Comparison of ENCODE assay signal across 8 cellular contexts in genomic region chr1:146049866-146050651, GRCh38. TPM values are rescaled to one million over a fixed set of nuclear protein-coding genes. Genes with fewer than 3 reads are reported as not detected.
DNase-seq lines count a peak whose midpoint lies in the region; ATAC-seq, FAIRE-seq and TF ChIP-seq lines count a peak whose summit lies in the region.
"Not testable (repeated sequence)": the region's sequence is repeated elsewhere in the genome, so short reads cannot be mapped to it uniquely, and the experiment has no call there.

No MANE protein-coding gene starts in this region.

- H3K4me3 Mint-ChIP-seq in CD4-positive, alpha-beta memory T cell = peak overlapping the region in 3 of 8 donors; percentile 3 to 82 (median 5)
- H3K4me3 Mint-ChIP-seq in T-helper 17 cell (peak overlapping the region; percentile 4), glutamatergic neuron (ENCODE audit: unreplicated experiment) (peak overlapping the region; percentile 3)
- not testable (repeated sequence) for H3K4me3 Mint-ChIP-seq in activated T-helper 17 cell treated with anti-CD3 and anti-CD28 coated beads, Interleukin-2, amount 50 U/mL, for 72 hours
- H3K4me3 Mint-ChIP-seq in natural killer cell treated with Interleukin-12 subunit alpha and Interleukin-12 subunit beta and Interleukin-15 and Interleukin-18, amount 100 ng/mL, for 72 hours = peak overlapping the region; percentile 3
- peak overlapping the region; percentile 1 to 12 for H3K4me3 Mint-ChIP-seq in stimulated activated naive B cell treated with anti-CD40 and anti-IgM and Interleukin-4, amounts not matched to agents 10 μg/mL and 1 μg/mL and 100 μg/mL, for 72 hours

- not testable (repeated sequence) for DNase-seq in CD4-positive, alpha-beta memory T cell; T-helper 17 cell; glutamatergic neuron; natural killer cell treated with Interleukin-12 subunit alpha and Interleukin-12 subunit beta and Interleukin-15 and Interleukin-18, amount 100 ng/mL, for 72 hours (ENCODE audit: low spot score); stimulated activated naive B cell treated with anti-CD40 and anti-IgM and Interleukin-4, amounts not matched to agents 10 μg/mL and 1 μg/mL and 100 μg/mL, for 72 hours
- peak; percentile 57 for DNase-seq in HepG2 (ENCODE audit: low spot score)

- not testable (repeated sequence) for TF ChIP-seq RAD21 in HepG2 (CRISPR knock-in tag; IDR thresholded peaks at IDR 0.05)

- H3K27me3 ChIP-seq in CD4-positive, alpha-beta memory T cell (ENCODE audit: insufficient read depth, low read length); KMS-11 (ENCODE audit: insufficient read depth, low read depth); HepG2 (ENCODE audit: control insufficient read depth in 1 of 2, insufficient read depth in 2 of 2, low read length in 2 of 2): not testable (repeated sequence)

- H3K36me3 ChIP-seq in CD4-positive, alpha-beta memory T cell (ENCODE audit: insufficient read depth, low read length); KMS-11 (ENCODE audit: insufficient read depth); HepG2 (replicated peaks in 1 of 2; ENCODE audit: control insufficient read depth in 1 of 2, insufficient read depth in 2 of 2, low read length in 2 of 2): not testable (repeated sequence)

- TF ChIP-seq EP300 in HepG2 (IDR thresholded peaks at IDR 0.05; ENCODE audit: low read depth in 2 of 2, low read length in 2 of 2); HepG2 (CRISPR knock-in tag; IDR thresholded peaks at IDR 0.05; ENCODE audit: borderline replicate concordance): not testable (repeated sequence)

- not testable (repeated sequence) for H4K20me1 ChIP-seq in KMS-11 (ENCODE audit: insufficient read depth); HepG2 (ENCODE audit: insufficient read depth, low read length)

- not testable (repeated sequence) for H3K9me3 ChIP-seq in CD4-positive, alpha-beta memory T cell (ENCODE audit: control insufficient read depth in 1 of 2, low read length in 2 of 2); T-helper 17 cell (ENCODE audit: control insufficient read depth, low read length, poor library complexity, severe bottlenecking); HepG2 (ENCODE audit: low read length)

- H2AFZ ChIP-seq in KMS-11 (ENCODE audit: low read depth); HepG2 (ENCODE audit: low read length): not testable (repeated sequence)

- BruUV-seq in HepG2 (replicated peaks; lab: Mats Ljungman, UMichigan) = not testable (repeated sequence)

- not testable (repeated sequence) for H3K9ac ChIP-seq in KMS-11
- peak overlapping the region; percentile 59 for H3K9ac ChIP-seq in HepG2 (ENCODE audit: insufficient read depth, low read depth, low read length)

- not testable (repeated sequence) for TF ChIP-seq CTCF in KMS-11 (conservative IDR thresholded peaks at IDR 0.05; ENCODE audit: low read depth, low read length); glutamatergic neuron (IDR thresholded peaks at IDR 0.05; ENCODE audit: partially characterized antibody, unreplicated experiment); HepG2 (CRISPR knock-in tag; IDR thresholded peaks at IDR 0.05)

- peak overlapping the region in 5 of 7 donors; percentile 1 to 76 (median 40) for H3K27ac Mint-ChIP-seq in CD4-positive, alpha-beta memory T cell
- H3K27ac Mint-ChIP-seq in T-helper 17 cell (peak overlapping the region; percentile 19), glutamatergic neuron (ENCODE audit: unreplicated experiment) (peak overlapping the region; percentile 20)
- peak overlapping the region; percentile 53 for H3K27ac Mint-ChIP-seq in activated T-helper 17 cell treated with anti-CD3 and anti-CD28 coated beads, Interleukin-2, amount 50 U/mL, for 72 hours
- peak overlapping the region; percentile 6 to 16 for H3K27ac Mint-ChIP-seq in natural killer cell treated with Interleukin-12 subunit alpha and Interleukin-12 subunit beta and Interleukin-15 and Interleukin-18, amount 100 ng/mL, for 72 hours
- peak overlapping the region; percentile 11 for H3K27ac Mint-ChIP-seq in stimulated activated naive B cell treated with anti-CD40 and anti-IgM and Interleukin-4, amounts not matched to agents 10 μg/mL and 1 μg/mL and 100 μg/mL, for 72 hours

- 59% methylated on average over 12 of the region's 12 CpGs for WGBS in HepG2 (ENCODE audit: low lambda C conversion rate)

- in situ Hi-C loops in HepG2 (cut with HindIII; ENCODE audit: extremely low pct_ligation_motif_present, low pct_unique_long_range_greater_than_20kb) = not testable (repeated sequence)

- H3K4me3 ChIP-seq in CD4-positive, alpha-beta memory T cell (ENCODE audit: low read length in 2 of 2); KMS-11 (IDR thresholded peaks at IDR 0.05; ENCODE audit: insufficient read depth, low read depth, low read length): not testable (repeated sequence)
- H3K4me3 ChIP-seq in HepG2 (replicated peaks in 1 of 3; ENCODE audit: insufficient read depth in 1 of 3, low read depth in 2 of 3, low read length in 3 of 3) = peak overlapping the region in 1 of 3 experiments; percentile 61; a peak in 2 of 6 replicates

- H3K27me3 Mint-ChIP-seq in CD4-positive, alpha-beta memory T cell; T-helper 17 cell; activated T-helper 17 cell treated with anti-CD3 and anti-CD28 coated beads, Interleukin-2, amount 50 U/mL, for 72 hours; glutamatergic neuron (ENCODE audit: unreplicated experiment); natural killer cell treated with Interleukin-12 subunit alpha and Interleukin-12 subunit beta and Interleukin-15 and Interleukin-18, amount 100 ng/mL, for 72 hours; stimulated activated naive B cell treated with anti-CD40 and anti-IgM and Interleukin-4, amounts not matched to agents 10 μg/mL and 1 μg/mL and 100 μg/mL, for 72 hours: not testable (repeated sequence)

- not testable (repeated sequence) for TF ChIP-seq POLR2A in HepG2 (IDR thresholded peaks at IDR 0.05; ENCODE audit: insufficient read depth in 1 of 2, low read depth in 2 of 2, low read length in 2 of 2)

- FAIRE-seq in HepG2 (lab: Jason Lieb, UNC) = not testable (repeated sequence)

- H3K27ac ChIP-seq in CD4-positive, alpha-beta memory T cell (ENCODE audit: low read depth, low read length); KMS-11: not testable (repeated sequence)
- H3K27ac ChIP-seq in HepG2 (ENCODE audit: extremely low read length, insufficient read depth, low read length) = peak overlapping the region; percentile 94

- H3K4me2 ChIP-seq in KMS-11 (peak overlapping the region; percentile 4; the same call in 1 of the 2 replicates), HepG2 (ENCODE audit: low read depth, low read length) (peak overlapping the region; percentile 79)

- H3K4me1 ChIP-seq in CD4-positive, alpha-beta memory T cell (ENCODE audit: insufficient read depth, low read length) = not testable (repeated sequence)
- H3K4me1 ChIP-seq in KMS-11 (ENCODE audit: low read depth, poor library complexity, severe bottlenecking) (peaks cover 31% of the 10 kb centered on the region), HepG2 (ENCODE audit: insufficient read depth, low read length) (peaks cover 63% of the 10 kb centered on the region)

- H3K4me1 Mint-ChIP-seq in CD4-positive, alpha-beta memory T cell = peaks cover 7 to 41% (median 28%) of the 10 kb centered on the region in 4 donors
- peaks cover 14% of the 10 kb centered on the region for H3K4me1 Mint-ChIP-seq in T-helper 17 cell
- H3K4me1 Mint-ChIP-seq in activated T-helper 17 cell treated with anti-CD3 and anti-CD28 coated beads, Interleukin-2, amount 50 U/mL, for 72 hours; glutamatergic neuron (ENCODE audit: low read depth, unreplicated experiment): not testable (repeated sequence)
- peaks cover 15 to 21% of the 10 kb centered on the region in 2 donors for H3K4me1 Mint-ChIP-seq in natural killer cell treated with Interleukin-12 subunit alpha and Interleukin-12 subunit beta and Interleukin-15 and Interleukin-18, amount 100 ng/mL, for 72 hours (ENCODE audit: low read depth in 2 of 2)
- H3K4me1 Mint-ChIP-seq in stimulated activated naive B cell treated with anti-CD40 and anti-IgM and Interleukin-4, amounts not matched to agents 10 μg/mL and 1 μg/mL and 100 μg/mL, for 72 hours = peaks cover 14 to 39% of the 10 kb centered on the region in 2 donors

- POLR2A ChIA-PET in CD4-positive, alpha-beta memory T cell (lab: Charles Lee; ENCODE audit: partially characterized antibody) = interaction anchor here (1.2 to 8.2 kb wide), 3 partner anchors 13 to 123 kb away, joined by 3 to 155 read pairs (median 4); partner anchors contain the start of gene RBM8A
- POLR2A ChIA-PET in HepG2 (lab: Yijun Ruan, JAX) = interaction anchor here (1.3 to 6.1 kb wide), 3 partner anchors 14 to 123 kb away, joined by 4 to 297 read pairs (median 7); partner anchors contain the start of gene RBM8A

- CTCF ChIA-PET in CD4-positive, alpha-beta memory T cell (lab: Charles Lee; ENCODE audit: partially characterized antibody) = interaction anchor here (3.1 to 3.5 kb wide), 2 partner anchors 12 to 18 kb away, joined by 21 to 25 read pairs; no protein-coding TSS in a partner anchor
- CTCF ChIA-PET in HepG2 (lab: Yijun Ruan, JAX; ENCODE audit: low intra/inter-chr PET ratio, low total read pairs) = not testable (repeated sequence)

- not testable (repeated sequence) for H3K79me2 ChIP-seq in KMS-11 (ENCODE audit: insufficient read depth, low read depth); HepG2 (ENCODE audit: insufficient read depth, low read length)

- ATAC-seq in T-helper 17 cell; activated T-helper 17 cell treated with anti-CD3 and anti-CD28 coated beads, Interleukin-2, amount 50 U/mL, for 72 hours (replicated peaks); HepG2; natural killer cell treated with Interleukin-12 subunit alpha and Interleukin-12 subunit beta and Interleukin-15 and Interleukin-18, amount 100 ng/mL, for 72 hours; stimulated activated naive B cell treated with anti-CD40 and anti-IgM and Interleukin-4, amounts not matched to agents 10 μg/mL and 1 μg/mL and 100 μg/mL, for 72 hours (replicated peaks): not testable (repeated sequence)

- intact Hi-C loops in CD4-positive, alpha-beta memory T cell (cut with micrococcal nuclease) = loop anchor here (2.0 kb wide), 1 partner anchor 13 kb away; no protein-coding TSS in a partner anchor
- intact Hi-C loops in HepG2 (cut with micrococcal nuclease; ENCODE audit: unreplicated experiment) = not testable (repeated sequence)

- H3K36me3 Mint-ChIP-seq in CD4-positive, alpha-beta memory T cell; T-helper 17 cell (ENCODE audit: low read depth); glutamatergic neuron (ENCODE audit: unreplicated experiment); natural killer cell treated with Interleukin-12 subunit alpha and Interleukin-12 subunit beta and Interleukin-15 and Interleukin-18, amount 100 ng/mL, for 72 hours; stimulated activated naive B cell treated with anti-CD40 and anti-IgM and Interleukin-4, amounts not matched to agents 10 μg/mL and 1 μg/mL and 100 μg/mL, for 72 hours: not testable (repeated sequence)
- H3K36me3 Mint-ChIP-seq in activated T-helper 17 cell treated with anti-CD3 and anti-CD28 coated beads, Interleukin-2, amount 50 U/mL, for 72 hours (ENCODE audit: low read depth) = peaks cover 11% of the 10 kb centered on the region

- H3K9me3 Mint-ChIP-seq in CD4-positive, alpha-beta memory T cell; activated T-helper 17 cell treated with anti-CD3 and anti-CD28 coated beads, Interleukin-2, amount 50 U/mL, for 72 hours; natural killer cell treated with Interleukin-12 subunit alpha and Interleukin-12 subunit beta and Interleukin-15 and Interleukin-18, amount 100 ng/mL, for 72 hours; stimulated activated naive B cell treated with anti-CD40 and anti-IgM and Interleukin-4, amounts not matched to agents 10 μg/mL and 1 μg/mL and 100 μg/mL, for 72 hours: not testable (repeated sequence)
- peaks cover 14% of the 10 kb centered on the region for H3K9me3 Mint-ChIP-seq in glutamatergic neuron (ENCODE audit: unreplicated experiment)

RNA-seq across cellular contexts. Expression of gene HJV, which starts 28.5 kb away (rescaled TPM):
- total RNA-seq in CD4-positive, alpha-beta memory T cell = not detected
- polyA plus RNA-seq in CD4-positive, alpha-beta memory T cell = not detected
- total RNA-seq in T-helper 17 cell (not detected), glutamatergic neuron (ENCODE audit: unreplicated experiment) (not detected), HepG2 (2016; rRNA removed; fragmentation: Illumina TruSeq; extraction: Trizol) (0.15 and 0.18 TPM in 2 replicates)
- not detected for total RNA-seq in activated T-helper 17 cell treated with anti-CD3 and anti-CD28 coated beads, Interleukin-2, amount 50 U/mL, for 72 hours
- total RNA-seq in HepG2 (2016; cell fraction: cytosol; rRNA removed; fragmentation: Illumina TruSeq; extraction: Trizol; ENCODE audit: low read depth) = 0.35 TPM in 1 of 2 replicates, not detected in the other
- 0.30 TPM in 1 of 2 replicates, not detected in the other for total RNA-seq in HepG2 (2016; cell fraction: insoluble cytoplasmic fraction; rRNA removed; fragmentation: Illumina TruSeq; extraction: Trizol)
- total RNA-seq in HepG2 (2016; cell fraction: membrane; rRNA removed; fragmentation: Illumina TruSeq; extraction: Trizol) = 0.22 and 0.28 TPM in 2 replicates
- not detected in 2 replicates for total RNA-seq in HepG2 (2016; cell fraction: nucleus; rRNA removed; fragmentation: Illumina TruSeq; extraction: Trizol)
- 0.03 TPM in 1 of 2 replicates, not detected in the other for polyA plus RNA-seq in HepG2 (2011; rRNA removed)
- 0.03 and 0.05 TPM in 2 replicates for polyA plus RNA-seq in HepG2 (2011; cell fraction: cytosol; rRNA removed)
- polyA plus RNA-seq in HepG2 (2011; cell fraction: nucleus; rRNA removed) = not detected in 2 replicates
- not detected in 2 replicates for polyA plus RNA-seq in HepG2 (2012)
- 0.08 and 0.12 TPM in 2 replicates for polyA plus RNA-seq in HepG2 (2016; cell fraction: cytosol; fragmentation: Illumina TruSeq; extraction: Trizol; ENCODE audit: low read depth)
- polyA plus RNA-seq in HepG2 (2016; cell fraction: insoluble cytoplasmic fraction; fragmentation: Illumina TruSeq; extraction: Trizol; ENCODE audit: low read depth) = not detected in 2 replicates
- polyA plus RNA-seq in HepG2 (2016; cell fraction: membrane; fragmentation: Illumina TruSeq; extraction: Trizol; ENCODE audit: low read depth) = not detected in 2 replicates
- polyA plus RNA-seq in HepG2 (2016; cell fraction: nucleus; fragmentation: Illumina TruSeq; extraction: Trizol; ENCODE audit: insufficient read depth, low read depth) = not detected in 2 replicates
- polyA minus RNA-seq in HepG2 (2011; rRNA and poly(A)+ RNA removed; ENCODE audit: low replicate concordance) = not detected in 2 replicates
- polyA minus RNA-seq in HepG2 (2011; cell fraction: cytosol; rRNA and poly(A)+ RNA removed) = not detected in 2 replicates
- polyA minus RNA-seq in HepG2 (2011; cell fraction: nucleus; rRNA and poly(A)+ RNA removed) = not detected in 2 replicates
- not detected for total RNA-seq in natural killer cell treated with Interleukin-12 subunit alpha and Interleukin-12 subunit beta and Interleukin-15 and Interleukin-18, amount 100 ng/mL, for 72 hours

RNA-seq across cellular contexts. Expression of gene TXNIP, which starts 53.7 kb away (rescaled TPM):
- total RNA-seq in CD4-positive, alpha-beta memory T cell = 100 to 1,000 TPM; 933 to 985 TPM
- polyA plus RNA-seq in CD4-positive, alpha-beta memory T cell = 1,000 to 10,000 TPM; 4,275 to 4,310 TPM
- total RNA-seq in T-helper 17 cell (100 to 1,000 TPM; 567 to 927 TPM), glutamatergic neuron (ENCODE audit: unreplicated experiment) (126 TPM), HepG2 (2016; rRNA removed; fragmentation: Illumina TruSeq; extraction: Trizol) (24.4 and 25.4 TPM in 2 replicates)
- total RNA-seq in activated T-helper 17 cell treated with anti-CD3 and anti-CD28 coated beads, Interleukin-2, amount 50 U/mL, for 72 hours = 100 to 1,000 TPM in 1 of 2 donors, 10 to 100 TPM in 1; 74.2 to 269 TPM
- total RNA-seq in HepG2 (2016; cell fraction: cytosol; rRNA removed; fragmentation: Illumina TruSeq; extraction: Trizol; ENCODE audit: low read depth) = 4.1 and 4.3 TPM in 2 replicates
- total RNA-seq in HepG2 (2016; cell fraction: insoluble cytoplasmic fraction; rRNA removed; fragmentation: Illumina TruSeq; extraction: Trizol) = 23.8 and 24.4 TPM in 2 replicates
- 11.5 and 11.6 TPM in 2 replicates for total RNA-seq in HepG2 (2016; cell fraction: membrane; rRNA removed; fragmentation: Illumina TruSeq; extraction: Trizol)
- 34.7 and 39.5 TPM in 2 replicates for total RNA-seq in HepG2 (2016; cell fraction: nucleus; rRNA removed; fragmentation: Illumina TruSeq; extraction: Trizol)
- polyA plus RNA-seq in HepG2 (2011; rRNA removed) = 237 and 283 TPM in 2 replicates
- polyA plus RNA-seq in HepG2 (2011; cell fraction: cytosol; rRNA removed) = 133 and 240 TPM in 2 replicates
- 150 and 152 TPM in 2 replicates for polyA plus RNA-seq in HepG2 (2011; cell fraction: nucleus; rRNA removed)
- polyA plus RNA-seq in HepG2 (2012) = 191 and 204 TPM in 2 replicates
- polyA plus RNA-seq in HepG2 (2016; cell fraction: cytosol; fragmentation: Illumina TruSeq; extraction: Trizol; ENCODE audit: low read depth) = 1.0 and 1.3 TPM in 2 replicates
- polyA plus RNA-seq in HepG2 (2016; cell fraction: insoluble cytoplasmic fraction; fragmentation: Illumina TruSeq; extraction: Trizol; ENCODE audit: low read depth) = 19.6 and 21.5 TPM in 2 replicates
- polyA plus RNA-seq in HepG2 (2016; cell fraction: membrane; fragmentation: Illumina TruSeq; extraction: Trizol; ENCODE audit: low read depth) = 3.9 and 4.1 TPM in 2 replicates
- polyA plus RNA-seq in HepG2 (2016; cell fraction: nucleus; fragmentation: Illumina TruSeq; extraction: Trizol; ENCODE audit: insufficient read depth, low read depth) = 35.2 and 39.0 TPM in 2 replicates
- polyA minus RNA-seq in HepG2 (2011; rRNA and poly(A)+ RNA removed; ENCODE audit: low replicate concordance) = 132 and 425 TPM in 2 replicates
- polyA minus RNA-seq in HepG2 (2011; cell fraction: cytosol; rRNA and poly(A)+ RNA removed) = 117 and 168 TPM in 2 replicates
- 259 and 346 TPM in 2 replicates for polyA minus RNA-seq in HepG2 (2011; cell fraction: nucleus; rRNA and poly(A)+ RNA removed)
- total RNA-seq in natural killer cell treated with Interleukin-12 subunit alpha and Interleukin-12 subunit beta and Interleukin-15 and Interleukin-18, amount 100 ng/mL, for 72 hours = 100 to 1,000 TPM in 1 of 2 donors, 10 to 100 TPM in 1; 87.8 to 347 TPM
